Comparison of ENCODE assay signal across 27 cellular contexts in genomic region chr12:2198542-2198941, GRCh38.
A peak's percentile ranks its signal among the peaks of the same experiment; 100 is the strongest.
DNase-seq lines count a peak whose midpoint lies in the region; ATAC-seq, FAIRE-seq and TF ChIP-seq lines count a peak whose summit lies in the region.
"Had no signal": no experiment of that assay in that cellular context is flagged by ENCODE, and none has a peak within 500 bp of the region (broad histone marks: within the 10 kb centered on the region; RNA-seq: fewer than 3 reads in every experiment).

No MANE protein-coding gene starts in this region.

- H3K23ac ChIP-seq in H1 (ENCODE audit: insufficient read length): no peak overlapping the region

- H3K27ac ChIP-seq in left ventricle myocardium inferior (replicated peaks) (peak overlapping the region; percentile 70), right cardiac atrium (ENCODE audit: low read length) (no peak overlapping the region), H1 (ENCODE audit: low read depth, low read length) (no peak overlapping the region; the same call in 1 of the 2 replicates)
- H3K27ac ChIP-seq: gastrocnemius medialis, SK-N-MC, WERI-Rb-1 had no signal

- no peak overlapping the region for H2BK120ac ChIP-seq in H1 (replicated peaks; ENCODE audit: low read depth, low read length)

- no peaks in the 10 kb centered on the region for H3K9me3 ChIP-seq in left ventricle myocardium inferior (replicated peaks)
- no peaks in the 10 kb centered on the region for H3K9me3 ChIP-seq in right cardiac atrium (ENCODE audit: control insufficient read depth, low read length)
- no peaks in the 10 kb centered on the region for H3K9me3 ChIP-seq in H1 (ENCODE audit: insufficient read depth in 2 of 2, low read depth in 1 of 2, low read length in 1 of 2)
- H3K9me3 ChIP-seq: gastrocnemius medialis, thoracic aorta had no signal

- no peak for FAIRE-seq in H1 (lab: Jason Lieb, UNC)
- FAIRE-seq: A204.1, K562 had no signal

- H4K5ac ChIP-seq in H1 (ENCODE audit: insufficient read length, low read depth, low read length): no peak overlapping the region

- H3K9me3 Mint-ChIP-seq in mesothelial cell of epicardium: no peaks in the 10 kb centered on the region
- H3K9me3 Mint-ChIP-seq in natural killer cell treated with Interleukin-12 subunit alpha and Interleukin-12 subunit beta and Interleukin-15 and Interleukin-18, amount 100 ng/mL, for 72 hours: no peaks in the 10 kb centered on the region
- H3K9me3 Mint-ChIP-seq: activated naive CD8-positive, alpha-beta T cell treated with anti-CD3 and anti-CD28 coated beads for 36 hours; CD8-positive, alpha-beta memory T cell; neural crest cell; stimulated activated naive B cell treated with anti-CD40 and anti-IgM and Interleukin-4, amounts not matched to agents 10 μg/mL and 1 μg/mL and 100 μg/mL, for 72 hours; T-helper 2 cell treated with Interferon-gamma antibody and Interleukin-4, amounts not matched to agents 5 μg/mL and 100 μg/mL, for 36 hours had no signal

- no peak overlapping the region for H2AFZ ChIP-seq in H1 (ENCODE audit: low read length)

- intact Hi-C loops in left ventricle myocardium inferior (cut with micrococcal nuclease): no loop called here
- intact Hi-C loops in right cardiac atrium (cut with DNase I): no loop called here

- peaks cover 5% of the 10 kb centered on the region for H3K36me3 Mint-ChIP-seq in mesothelial cell of epicardium
- H3K36me3 Mint-ChIP-seq in natural killer cell treated with Interleukin-12 subunit alpha and Interleukin-12 subunit beta and Interleukin-15 and Interleukin-18, amount 100 ng/mL, for 72 hours: no peaks in the 10 kb centered on the region
- H3K36me3 Mint-ChIP-seq: activated naive CD8-positive, alpha-beta T cell treated with anti-CD3 and anti-CD28 coated beads for 36 hours; CD8-positive, alpha-beta memory T cell; stimulated activated naive B cell treated with anti-CD40 and anti-IgM and Interleukin-4, amounts not matched to agents 10 μg/mL and 1 μg/mL and 100 μg/mL, for 72 hours had no signal

- POLR2A ChIA-PET in H1 (lab: Charles Lee; ENCODE audit: partially characterized antibody): interaction anchor here (1.0 to 1.4 kb wide), 7 partner anchors 9 to 84 kb away, joined by 3 to 5 read pairs (median 4); no protein-coding TSS in a partner anchor

- no peaks in the 10 kb centered on the region for H3K27me3 Mint-ChIP-seq in mesothelial cell of epicardium (ENCODE audit: low read depth)
- H3K27me3 Mint-ChIP-seq in natural killer cell treated with Interleukin-12 subunit alpha and Interleukin-12 subunit beta and Interleukin-15 and Interleukin-18, amount 100 ng/mL, for 72 hours: peaks cover 6 to 11% of the 10 kb centered on the region in 2 donors
- H3K27me3 Mint-ChIP-seq: activated naive CD8-positive, alpha-beta T cell treated with anti-CD3 and anti-CD28 coated beads for 36 hours had no signal

- no peak overlapping the region for H3K4me3 Mint-ChIP-seq in mesothelial cell of epicardium
- no peak overlapping the region for H3K4me3 Mint-ChIP-seq in natural killer cell treated with Interleukin-12 subunit alpha and Interleukin-12 subunit beta and Interleukin-15 and Interleukin-18, amount 100 ng/mL, for 72 hours
- H3K4me3 Mint-ChIP-seq: activated naive CD8-positive, alpha-beta T cell treated with anti-CD3 and anti-CD28 coated beads for 36 hours; CD8-positive, alpha-beta memory T cell; neural crest cell; stimulated activated naive B cell treated with anti-CD40 and anti-IgM and Interleukin-4, amounts not matched to agents 10 μg/mL and 1 μg/mL and 100 μg/mL, for 72 hours; T-helper 2 cell treated with Interferon-gamma antibody and Interleukin-4, amounts not matched to agents 5 μg/mL and 100 μg/mL, for 36 hours had no signal

- DNase-seq in left ventricle myocardium inferior (no peak), right cardiac atrium (no peak), H1 (ENCODE audit: low read depth in 1 of 2, low spot score in 2 of 2) (no peak), mesothelial cell of epicardium (ENCODE audit: low spot score in 2 of 2, unreplicated experiment in 2 of 2) (no peak), MV-4-11 (lab: John Stamatoyannopoulos, UW) (no peak), T-helper 1 cell (no peak)
- DNase-seq in natural killer cell treated with Interleukin-12 subunit alpha and Interleukin-12 subunit beta and Interleukin-15 and Interleukin-18, amount 100 ng/mL, for 72 hours (ENCODE audit: low spot score): no peak
- DNase-seq: activated CD8-positive, alpha-beta memory T cell treated with anti-CD3 and anti-CD28 coated beads, Interleukin-2, amount 50 U/mL, for 4 hours; activated naive CD8-positive, alpha-beta T cell treated with anti-CD3 and anti-CD28 coated beads for 36 hours; CD8-positive, alpha-beta memory T cell; DMS53; effector CD8-positive, alpha-beta T cell; gastrocnemius medialis; MM.1S; NCI-H146; NCI-H524; stimulated activated CD4-positive, alpha-beta T cell treated with anti-CD3 and anti-CD28 coated beads, Interleukin-2, amount 100 ng/mL, for 24 hours; stimulated activated naive B cell treated with anti-CD40 and anti-IgM and Interleukin-4, amounts not matched to agents 10 μg/mL and 1 μg/mL and 100 μg/mL, for 72 hours; WERI-Rb-1 had no signal

- no peak overlapping the region for H2AK5ac ChIP-seq in H1 (ENCODE audit: low read depth, low read length)

- TF ChIP-seq RAD21 in H1 (IDR thresholded peaks at IDR 0.05 in 1 of 2, conservative IDR thresholded peaks at IDR 0.05 in 1 of 2; ENCODE audit: low read depth in 2 of 2, low read length in 2 of 2): peak in 1 of 2 experiments; percentile 19; a peak in 2 of 4 replicates

- TF ChIP-seq CTCF in left ventricle myocardium inferior (IDR thresholded peaks at IDR 0.05; ENCODE audit: borderline replicate concordance) (no peak), H1 (IDR thresholded peaks at IDR 0.05; ENCODE audit: control extremely low read depth in 1 of 3, insufficient read depth in 1 of 3, low read depth in 1 of 3, low read length in 3 of 3) (peak in 2 of 3 experiments; percentile 8 to 15; a peak in 2 of 4 replicates), mesothelial cell of epicardium (IDR thresholded peaks at IDR 0.05; ENCODE audit: unreplicated experiment) (no peak)

- H3K18ac ChIP-seq in H1 (ENCODE audit: extremely low read depth, low read length): no peak overlapping the region

- H3K79me2 ChIP-seq in H1 (ENCODE audit: control insufficient read depth in 1 of 2, insufficient read depth in 2 of 2, low read length in 2 of 2): no peaks in the 10 kb centered on the region

- H3K79me1 ChIP-seq in H1 (ENCODE audit: low read depth, low read length): no peaks in the 10 kb centered on the region

- peaks cover 71% of the 10 kb centered on the region for H3K4me1 ChIP-seq in left ventricle myocardium inferior
- peaks cover 7% of the 10 kb centered on the region for H3K4me1 ChIP-seq in right cardiac atrium (ENCODE audit: control insufficient read depth, insufficient read depth, low read length)
- peaks cover 7 to 24% (median 13%) of the 10 kb centered on the region in 4 experiments; a peak in 6 of 7 replicates for H3K4me1 ChIP-seq in H1 (replicated peaks in 1 of 4; ENCODE audit: control insufficient read depth in 3 of 4, insufficient read depth in 4 of 4, low read length in 3 of 4)
- H3K4me1 ChIP-seq: gastrocnemius medialis had no signal

- WGBS in right cardiac atrium: 79% methylated on average over 5 of the region's 5 CpGs
- WGBS in H1 (ENCODE audit: extremely low coverage in 1 of 2, insufficient coverage in 1 of 2, insufficient read length in 1 of 2, insufficient replicate concordance in 2 of 2, low coverage in 1 of 2, low lambda C conversion rate in 2 of 2, missing lambda C conversion rate in 1 of 2), 2 experiments: 28% methylated on average over 5 of the region's 5 CpGs; no CpG with 5 or more reads in 1 of the 2 experiments

- no peak for TF ChIP-seq POLR2A in H1 (IDR thresholded peaks at IDR 0.05; ENCODE audit: control extremely low read depth in 1 of 2, low read depth in 2 of 2, low read length in 2 of 2)

- no peaks in the 10 kb centered on the region for H4K20me1 ChIP-seq in H1 (replicated peaks in 1 of 2; ENCODE audit: control insufficient read depth in 1 of 2, insufficient read depth in 2 of 2, low read length in 2 of 2)

- CTCF ChIA-PET in H1 (lab: Charles Lee; ENCODE audit: partially characterized antibody): interaction anchor here (1.0 to 3.4 kb wide), 6 partner anchors 45 to 170 kb away, joined by 3 to 15 read pairs (median 4); no protein-coding TSS in a partner anchor

- H3K56ac ChIP-seq in H1 (replicated peaks; ENCODE audit: insufficient read length, low read depth, low read length): no peak overlapping the region

- no peak overlapping the region; the same call in 1 of the 2 replicates for H2BK12ac ChIP-seq in H1 (ENCODE audit: low read depth, low read length)

- H3K36me3 ChIP-seq in left ventricle myocardium inferior (no peaks in the 10 kb centered on the region), H1 (ENCODE audit: control insufficient read depth in 2 of 4, insufficient read depth in 4 of 4, low read length in 3 of 4) (no peaks in the 10 kb centered on the region)
- H3K36me3 ChIP-seq: gastrocnemius medialis, thoracic aorta, WERI-Rb-1 had no signal

- H3K4ac ChIP-seq in H1 (replicated peaks; ENCODE audit: insufficient read length, low read depth, low read length): no peak overlapping the region

- peak overlapping the region; percentile 51 to 65 for H3K4me2 ChIP-seq in H1 (ENCODE audit: insufficient read depth in 1 of 2, low read depth in 2 of 2, low read length in 2 of 2)

- H2BK15ac ChIP-seq in H1 (ENCODE audit: low read length): no peak overlapping the region

- peak overlapping the region; percentile 75 for H3K27ac Mint-ChIP-seq in mesothelial cell of epicardium
- H3K27ac Mint-ChIP-seq in natural killer cell treated with Interleukin-12 subunit alpha and Interleukin-12 subunit beta and Interleukin-15 and Interleukin-18, amount 100 ng/mL, for 72 hours: no peak overlapping the region
- H3K27ac Mint-ChIP-seq: activated naive CD8-positive, alpha-beta T cell treated with anti-CD3 and anti-CD28 coated beads for 36 hours; CD8-positive, alpha-beta memory T cell; progenitor cell of endocrine pancreas; stimulated activated naive B cell treated with anti-CD40 and anti-IgM and Interleukin-4, amounts not matched to agents 10 μg/mL and 1 μg/mL and 100 μg/mL, for 72 hours; T-helper 2 cell treated with Interferon-gamma antibody and Interleukin-4, amounts not matched to agents 5 μg/mL and 100 μg/mL, for 36 hours had no signal

- H4K91ac ChIP-seq in H1 (replicated peaks; ENCODE audit: insufficient read length, low read length): peak overlapping the region; percentile 12

- H3K14ac ChIP-seq in H1 (ENCODE audit: insufficient read length): no peak overlapping the region

- no peak overlapping the region for H4K8ac ChIP-seq in H1 (ENCODE audit: extremely low read depth, insufficient read depth, low read length)

- no peaks in the 10 kb centered on the region for H3K27me3 ChIP-seq in left ventricle myocardium inferior (ENCODE audit: low read depth)
- no peaks in the 10 kb centered on the region for H3K27me3 ChIP-seq in right cardiac atrium (ENCODE audit: control insufficient read depth, insufficient read depth)
- no peaks in the 10 kb centered on the region for H3K27me3 ChIP-seq in H1 (replicated peaks in 1 of 4; ENCODE audit: control insufficient read depth in 3 of 4, extremely low read depth in 1 of 4, insufficient read depth in 3 of 4, low read length in 3 of 4)

- no peak for ATAC-seq in right cardiac atrium
- ATAC-seq in HG03571 (IDR thresholded peaks at IDR 0.05; ENCODE audit: unreplicated experiment): no peak
- ATAC-seq in natural killer cell treated with Interleukin-12 subunit alpha and Interleukin-12 subunit beta and Interleukin-15 and Interleukin-18, amount 100 ng/mL, for 72 hours: no peak
- ATAC-seq: gastrocnemius medialis; K562; stimulated activated naive B cell treated with anti-CD40 and anti-IgM and Interleukin-4, amounts not matched to agents 10 μg/mL and 1 μg/mL and 100 μg/mL, for 72 hours had no signal

- TF ChIP-seq EP300 in H1 (IDR thresholded peaks at IDR 0.05; ENCODE audit: borderline replicate concordance in 1 of 2, low read depth in 2 of 2, low read length in 2 of 2): no peak

- H2BK20ac ChIP-seq in H1 (ENCODE audit: low read length): no peak overlapping the region

- H3K4me1 Mint-ChIP-seq in mesothelial cell of epicardium: peaks cover 27% of the 10 kb centered on the region
- H3K4me1 Mint-ChIP-seq in natural killer cell treated with Interleukin-12 subunit alpha and Interleukin-12 subunit beta and Interleukin-15 and Interleukin-18, amount 100 ng/mL, for 72 hours (ENCODE audit: low read depth in 2 of 2): no peaks in the 10 kb centered on the region
- H3K4me1 Mint-ChIP-seq: activated naive CD8-positive, alpha-beta T cell treated with anti-CD3 and anti-CD28 coated beads for 36 hours; CD8-positive, alpha-beta memory T cell; stimulated activated naive B cell treated with anti-CD40 and anti-IgM and Interleukin-4, amounts not matched to agents 10 μg/mL and 1 μg/mL and 100 μg/mL, for 72 hours had no signal

- no peaks in the 10 kb centered on the region for H3K23me2 ChIP-seq in H1 (ENCODE audit: low read depth, low read length)

- H2BK5ac ChIP-seq in H1 (ENCODE audit: low read depth, low read length): peak overlapping the region; percentile 95; the same call in 1 of the 2 replicates

- no peak overlapping the region; a peak in 2 of 7 replicates for H3K9ac ChIP-seq in H1 (replicated peaks in 1 of 4; ENCODE audit: extremely low read depth in 1 of 4, low read depth in 3 of 4, low read length in 3 of 4)

- no peak overlapping the region for H3K4me3 ChIP-seq in left ventricle myocardium inferior
- no peak overlapping the region for H3K4me3 ChIP-seq in right cardiac atrium (ENCODE audit: low read length)
- peak overlapping the region in 3 of 4 experiments; percentile 3 to 50 (median 7); a peak in 4 of 8 replicates for H3K4me3 ChIP-seq in H1 (ENCODE audit: extremely low read depth in 1 of 4, insufficient read depth in 2 of 4, low read depth in 3 of 4, low read length in 4 of 4)
- H3K4me3 ChIP-seq: gastrocnemius medialis, K562, SK-N-MC had no signal

Comparison
In these comparisons a context has a peak if more than half of its experiments do, and no peak if none do; other contexts are left out.
1. H3K4me3 ChIP-seq: peak in H1 (3 of 4); none in left ventricle myocardium inferior (single experiment) and right cardiac atrium (single experiment).
2. CTCF ChIP-seq: peak in H1 (2 of 3); none in left ventricle myocardium inferior (single experiment) and mesothelial cell of epicardium (single experiment).